8 cellular contexts compared by ENCODE assay signal in the genomic region with DNA sequence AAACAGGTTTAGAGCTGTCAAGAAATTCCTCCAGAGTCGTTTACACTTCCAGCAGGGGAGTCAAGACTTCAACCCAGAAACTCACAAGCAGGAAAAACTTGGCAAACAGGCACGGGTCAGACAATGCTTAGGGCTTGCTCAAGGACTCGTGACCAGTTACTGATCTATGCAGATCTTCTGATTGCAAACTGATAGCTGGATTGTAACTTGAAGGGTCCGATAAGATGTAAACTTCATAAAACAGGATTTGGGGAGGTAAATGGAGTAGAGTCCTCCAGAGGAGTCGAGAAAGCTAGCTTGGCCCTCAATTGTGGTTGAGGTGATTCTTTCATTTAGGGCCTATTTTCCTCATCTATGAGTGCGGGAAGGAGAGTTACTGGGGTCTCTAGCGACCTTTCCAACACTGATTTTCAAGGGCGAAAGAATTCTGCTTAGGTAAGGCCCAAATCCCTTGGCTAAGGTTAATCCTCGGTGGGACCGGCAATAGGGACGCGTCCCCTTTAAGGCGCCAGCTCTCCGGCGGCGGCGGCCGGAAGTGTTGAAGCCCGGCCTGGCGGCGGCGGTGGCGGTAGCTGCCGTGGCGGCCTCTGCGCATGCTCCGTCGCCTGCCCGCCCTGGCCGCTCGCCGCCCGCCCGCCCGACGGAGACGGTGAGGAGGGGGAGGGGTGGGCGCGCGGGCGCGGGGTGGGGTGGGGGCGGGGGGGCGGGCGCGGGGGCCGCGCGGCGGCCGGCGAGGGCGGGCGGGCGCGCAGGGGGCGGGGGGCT. TPM values are rescaled to one million over a fixed set of nuclear protein-coding genes. Genes with fewer than 3 reads are reported as not detected.
DNase-seq lines count a peak whose midpoint lies in the region; ATAC-seq and TF ChIP-seq lines count a peak whose summit lies in the region.

A gene with protein sequence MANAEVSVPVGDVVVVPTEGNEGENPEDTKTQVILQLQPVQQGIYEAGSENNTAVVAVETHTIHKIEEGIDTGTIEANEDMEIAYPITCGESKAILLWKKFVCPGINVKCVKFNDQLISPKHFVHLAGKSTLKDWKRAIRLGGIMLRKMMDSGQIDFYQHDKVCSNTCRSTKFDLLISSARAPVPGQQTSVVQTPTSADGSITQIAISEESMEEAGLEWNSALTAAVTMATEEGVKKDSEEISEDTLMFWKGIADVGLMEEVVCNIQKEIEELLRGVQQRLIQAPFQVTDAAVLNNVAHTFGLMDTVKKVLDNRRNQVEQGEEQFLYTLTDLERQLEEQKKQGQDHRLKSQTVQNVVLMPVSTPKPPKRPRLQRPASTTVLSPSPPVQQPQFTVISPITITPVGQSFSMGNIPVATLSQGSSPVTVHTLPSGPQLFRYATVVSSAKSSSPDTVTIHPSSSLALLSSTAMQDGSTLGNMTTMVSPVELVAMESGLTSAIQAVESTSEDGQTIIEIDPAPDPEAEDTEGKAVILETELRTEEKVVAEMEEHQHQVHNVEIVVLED (plus strand): TSS at position 594 of the 765 bp plus-strand sequence. CDS start 14,829 bp downstream, outside the sequence.

- peaks cover 12 to 23% of the 10 kb centered on the region in 2 experiments for H3K79me1 ChIP-seq in IMR-90 (ENCODE audit: low read depth in 1 of 2, low read length in 2 of 2)

- WGBS in IMR-90 (ENCODE audit: extremely low coverage in 2 of 2, insufficient read length in 1 of 2), 2 experiments = 0% methylated on average over 2 of the region's 57 CpGs; no CpG with 5 or more reads in 1 of the 2 experiments

- H3K9me1 ChIP-seq in IMR-90 (ENCODE audit: insufficient read depth, low read length) = no peaks in the 10 kb centered on the region

- peaks cover 28% of the 10 kb centered on the region for H3K79me2 ChIP-seq in PC-3 (ENCODE audit: low read length)

- peaks cover 3% of the 10 kb centered on the region for H3F3A ChIP-seq in PC-3 (ENCODE audit: low read length, unreplicated experiment)

- no peak for TF ChIP-seq POLR2A in IMR-90 (IDR thresholded peaks at IDR 0.05; ENCODE audit: low read depth, low read length)

- H2BK120ac ChIP-seq in IMR-90 (ENCODE audit: low read depth, low read length) = peak within 1 kb of the TSS; percentile 91

- POLR2A ChIA-PET in IMR-90 (lab: Charles Lee; ENCODE audit: unreplicated experiment) (interaction anchor here (1.2 kb wide), 1 partner anchor 20 kb away, joined by 3 read pairs; a partner anchor contains a TSS), PC-3 (lab: Charles Lee; ENCODE audit: unreplicated experiment) (interaction anchor here (0.6 to 1.2 kb wide), 5 partner anchors 20 to 514 kb away, joined by 3 to 30 read pairs (median 6); a partner anchor contains a TSS)

- peak within 1 kb of the TSS; percentile 99 for H2AK9ac ChIP-seq in IMR-90 (replicated peaks; ENCODE audit: low read depth, low read length, poor library complexity)

- TF ChIP-seq CTCF in IMR-90 (conservative IDR thresholded peaks at IDR 0.05; ENCODE audit: low read depth, low read length) = 0 out of 2 replicates have a peak, but pooled peaks have one; percentile 5
- no peak for TF ChIP-seq CTCF in PC-3 (conservative IDR thresholded peaks at IDR 0.05; ENCODE audit: low read depth, low read length)
- no peak for TF ChIP-seq CTCF in epithelial cell of proximal tubule (conservative IDR thresholded peaks at IDR 0.05; ENCODE audit: low read depth, low read length)

- peak within 1 kb of the TSS; percentile 97 for H3K9ac ChIP-seq in IMR-90 (ENCODE audit: low read depth, low read length)
- H3K9ac ChIP-seq in PC-3 (ENCODE audit: low read length) = peak within 1 kb of the TSS; percentile 98

- H3K4me1 ChIP-seq in IMR-90 (ENCODE audit: control insufficient read depth, insufficient read depth, low read length) (peaks cover 2% of the 10 kb centered on the region), PC-3 (ENCODE audit: insufficient read depth, low read length) (peaks cover 10% of the 10 kb centered on the region; the same call in 1 of the 2 replicates)

- DNase-seq in D341Med (ENCODE audit: low spot score) (peak; percentile 98), IMR-90 (peak; percentile 77), PC-3 (peak; percentile 87), epithelial cell of proximal tubule (ENCODE audit: low read depth) (no peak), mucosa of gallbladder (ENCODE audit: low spot score) (peak; percentile 87)
- DNase-seq in activated T-cell treated with anti-CD3 and anti-CD28 coated beads, Interleukin-2, amount 50 U/mL, for 1 hour = peak; percentile 83
- peak; percentile 56 to 69 for DNase-seq in stimulated activated CD8-positive, alpha-beta memory T cell treated with anti-CD3 and anti-CD28 coated beads, Interleukin-4, amount 100 ng/mL, for 1 hour (ENCODE audit: low read depth in 2 of 2, low spot score in 1 of 2)

- H4K5ac ChIP-seq in IMR-90 (ENCODE audit: low read depth, low read length) = peak within 1 kb of the TSS; percentile 98

- H3K9me3 ChIP-seq in IMR-90 (ENCODE audit: control insufficient read depth, insufficient read depth, low read length) = no peaks in the 10 kb centered on the region
- no peaks in the 10 kb centered on the region for H3K9me3 ChIP-seq in PC-3 (ENCODE audit: low read length)

- peak within 1 kb of the TSS; percentile 99 for H3K56ac ChIP-seq in IMR-90 (ENCODE audit: extremely low read depth, insufficient read depth, low read length)

- H3K4me2 ChIP-seq in IMR-90 (ENCODE audit: low read depth, low read length) (peak within 1 kb of the TSS; percentile 87), PC-3 (ENCODE audit: low read length) (peak within 1 kb of the TSS; percentile 100)

- peak within 1 kb of the TSS; percentile 58; the same call in 1 of the 2 replicates for H2BK20ac ChIP-seq in IMR-90 (ENCODE audit: low read depth, low read length)

- peak within 1 kb of the TSS; percentile 83 for H2BK5ac ChIP-seq in IMR-90 (ENCODE audit: low read depth, low read length, poor library complexity, severe bottlenecking)

- peak within 1 kb of the TSS; percentile 91 for H2AK5ac ChIP-seq in IMR-90 (ENCODE audit: low read depth, low read length)

- H4K91ac ChIP-seq in IMR-90 (ENCODE audit: insufficient read depth, low read depth, low read length) = peak within 1 kb of the TSS; percentile 94

- intact Hi-C loops in IMR-90 (cut with micrococcal nuclease) = loop anchor here (2.0 to 5.0 kb wide), 2 partner anchors 20 to 69 kb away; a partner anchor contains a TSS
- intact Hi-C loops in PC-3 (cut with micrococcal nuclease) = loop anchor here (2.0 kb wide), 1 partner anchor 20 kb away; a partner anchor contains a TSS

- peak within 1 kb of the TSS; percentile 93 for H3K18ac ChIP-seq in IMR-90 (ENCODE audit: low read depth, low read length)

- in situ Hi-C loops in IMR-90 (cut with MboI; ENCODE audit: low sequenced_read_pairs) = no loop called here

- H2AFZ ChIP-seq in IMR-90 (replicated peaks; ENCODE audit: low read length, poor library complexity) (peak within 1 kb of the TSS; percentile 90), PC-3 (ENCODE audit: low read length) (peak within 1 kb of the TSS; percentile 97)

- H3K4me3 ChIP-seq in IMR-90 (ENCODE audit: insufficient read depth, low read depth, low read length) = peak within 1 kb of the TSS; percentile 59
- peak within 1 kb of the TSS; percentile 83 for H3K4me3 ChIP-seq in PC-3 (ENCODE audit: low read length)
- H3K4me3 ChIP-seq in epithelial cell of proximal tubule (ENCODE audit: low read depth, low read length) = peak within 1 kb of the TSS; percentile 71

- ATAC-seq in GM21526 (IDR thresholded peaks at IDR 0.05; ENCODE audit: low FRiP score, unreplicated experiment) (peak; percentile 72), IMR-90 (ENCODE audit: low read depth) (peak; percentile 81), PC-3 (peak; percentile 84)

- peak within 1 kb of the TSS; percentile 97 for H3K23ac ChIP-seq in IMR-90 (ENCODE audit: low read depth, low read length)

- CTCF ChIA-PET in IMR-90 (lab: Yijun Ruan, JAX) (interaction anchor here (0.5 to 0.6 kb wide), 2 partner anchors 8 to 239 kb away, joined by 3 to 6 read pairs; no protein-coding TSS in a partner anchor), PC-3 (lab: Charles Lee) (interaction anchor here (0.5 kb wide), 1 partner anchor 69 kb away, joined by 9 read pairs; a partner anchor contains a TSS)

- BruUV-seq in IMR-90 (replicated peaks; lab: Mats Ljungman, UMichigan) (no TSS peak), PC-3 (replicated peaks; lab: Mats Ljungman, UMichigan) (TSS peak; percentile 96)

- TF ChIP-seq RAD21 in IMR-90 (IDR thresholded peaks at IDR 0.05; ENCODE audit: low read length) = no peak

- H3K27ac ChIP-seq in IMR-90 (ENCODE audit: insufficient read depth, low read length) = peak within 1 kb of the TSS; percentile 93
- H3K27ac ChIP-seq in PC-3 (ENCODE audit: low read length) = peak within 1 kb of the TSS; percentile 68

- peak within 1 kb of the TSS; percentile 92; the same call in 2 of the 3 replicates for H2BK15ac ChIP-seq in IMR-90 (ENCODE audit: low read depth, low read length)

- H3K14ac ChIP-seq in IMR-90 (replicated peaks; ENCODE audit: low read depth, low read length) = peak within 1 kb of the TSS; percentile 100

- H3K27me3 ChIP-seq in IMR-90 (ENCODE audit: control insufficient read depth, insufficient read depth, low read length) (no peaks in the 10 kb centered on the region), PC-3 (ENCODE audit: low read length) (no peaks in the 10 kb centered on the region)

- H3K9me2 ChIP-seq in PC-3 (replicated peaks; ENCODE audit: low read length) = no peaks in the 10 kb centered on the region

- H3K36me3 ChIP-seq in IMR-90 (ENCODE audit: control insufficient read depth, insufficient read depth, low read length) = no peaks in the 10 kb centered on the region
- H3K36me3 ChIP-seq in PC-3 (ENCODE audit: low read depth, low read length) = no peaks in the 10 kb centered on the region

- dilution Hi-C loops in IMR-90 (cut with HindIII; ENCODE audit: low sequenced_read_pairs, unreplicated experiment) = no loop called here

- peak within 1 kb of the TSS; percentile 96 for H3K4ac ChIP-seq in IMR-90 (ENCODE audit: low read depth, low read length)

- peak within 1 kb of the TSS; percentile 98 to 100 for H4K8ac ChIP-seq in IMR-90 (ENCODE audit: low read depth in 2 of 2, low read length in 2 of 2)

- H4K20me1 ChIP-seq in IMR-90 (ENCODE audit: insufficient read depth, low read length) (no peaks in the 10 kb centered on the region), PC-3 (ENCODE audit: low read length) (no peaks in the 10 kb centered on the region)

TF ChIP-seq in IMR-90, 13 proteins besides CTCF, POLR2A, EP300 and RAD21 (continues in another document):
- TF ChIP-seq BHLHE40 (IDR thresholded peaks at IDR 0.05; ENCODE audit: low read depth, low read length) = no peak; the same call in 1 of the 2 replicates

RNA-seq across cellular contexts. Expression of the gene that starts here (rescaled TPM):
- total RNA-seq in IMR-90 (2012; rRNA removed) = 7.9 and 8.6 TPM in 2 replicates
- polyA plus RNA-seq in IMR-90 (2012; rRNA removed) = 6.2 and 7.1 TPM in 2 replicates
- 3.8 and 3.9 TPM in 2 replicates for polyA plus RNA-seq in IMR-90 (2012; cell fraction: cytosol; rRNA removed)
- 9.2 and 9.5 TPM in 2 replicates for polyA plus RNA-seq in IMR-90 (2012; cell fraction: nucleus; rRNA removed; ENCODE audit: low replicate concordance)
- total RNA-seq in PC-3 (2014; rRNA removed) = 5.2 and 10.8 TPM in 2 replicates
- 9.5 and 11.5 TPM in 2 replicates for total RNA-seq in epithelial cell of proximal tubule
- total RNA-seq in mucosa of gallbladder = 11.7 TPM
